Comparison of ENCODE assay signal across 8 cellular contexts in the genomic region with DNA sequence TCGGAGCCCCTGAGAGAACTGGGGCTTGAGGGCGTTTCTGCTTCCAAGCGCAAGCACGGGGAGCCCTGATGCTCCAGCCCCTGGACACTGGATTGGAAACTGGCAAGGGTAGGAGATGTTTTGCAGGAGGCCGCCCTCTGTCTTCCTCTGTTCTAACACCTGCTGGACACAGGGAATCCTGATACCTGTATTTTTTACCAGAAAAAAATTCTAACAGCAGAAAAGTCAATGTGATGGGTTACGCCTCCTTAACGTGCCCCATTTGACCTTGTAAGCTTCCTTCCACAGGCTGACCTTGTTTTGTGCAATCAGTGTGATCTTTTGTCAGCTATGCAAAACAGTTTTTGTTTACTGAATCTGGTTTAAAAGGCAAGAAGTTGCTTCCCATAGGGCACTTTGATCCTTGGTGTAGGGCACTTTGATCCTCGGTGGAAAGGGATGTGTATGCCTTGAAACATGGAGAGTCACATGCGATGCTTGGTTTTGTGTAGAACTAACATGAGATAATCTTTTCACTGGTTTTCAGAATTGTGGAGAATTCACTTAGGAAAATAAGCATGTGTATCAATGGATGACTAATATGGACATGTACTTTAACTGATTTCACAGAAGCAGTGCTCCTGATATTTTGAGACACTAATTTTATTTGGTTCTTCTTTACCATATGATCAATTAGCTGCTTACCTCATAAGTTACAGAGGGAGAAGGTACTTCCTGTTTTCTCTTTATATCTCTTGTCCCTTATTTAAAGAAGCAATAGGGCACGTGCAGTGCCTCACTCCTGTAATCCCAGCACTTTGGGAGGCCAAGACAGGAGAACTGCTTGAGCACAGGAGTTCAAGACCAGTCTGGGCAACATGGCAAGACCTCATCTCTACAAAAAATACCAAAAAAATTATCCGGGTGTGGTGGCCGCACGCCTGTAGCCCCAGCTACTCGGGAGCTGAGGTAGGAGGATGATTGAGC. TPM values are rescaled to one million over a fixed set of nuclear protein-coding genes. Genes with fewer than 3 reads are reported as not detected.
DNase-seq lines count a peak whose midpoint lies in the region; ATAC-seq and TF ChIP-seq lines count a peak whose summit lies in the region.

No MANE protein-coding gene starts in this region.

- H3K4me1 Mint-ChIP-seq in progenitor cell of endocrine pancreas (ENCODE audit: low read depth), result peaks cover 9% of the 10 kb centered on the region
- H3K4me1 Mint-ChIP-seq in activated T-cell treated with anti-CD3 and anti-CD28 coated beads, Interleukin-2, amount 50 U/mL, for 4 hours (ENCODE audit: low read depth), result peaks cover 8% of the 10 kb centered on the region

- DNase-seq in GM13977 (ENCODE audit: low spot score) (peak; percentile 23), RWPE2 (ENCODE audit: low spot score) (no peak), fibroblast of the aortic adventitia (ENCODE audit: low read depth) (no peak), progenitor cell of endocrine pancreas (ENCODE audit: low spot score, unreplicated experiment) (no peak), dedifferentiated amniotic fluid mesenchymal stem cell (ENCODE audit: extremely low spot score) (no peak)
- DNase-seq in activated T-cell treated with anti-CD3 and anti-CD28 coated beads, Interleukin-2, amount 50 U/mL, for 4 hours, result no peak

- H3K27me3 ChIP-seq in RWPE2 (ENCODE audit: insufficient read depth, poor library complexity, severe bottlenecking), result no peaks in the 10 kb centered on the region

- H3K4me3 ChIP-seq in RWPE2 (ENCODE audit: severe bottlenecking) (peak overlapping the region; percentile 34), fibroblast of the aortic adventitia (ENCODE audit: low read depth, low read length) (peak overlapping the region; percentile 68)

- H3K27me3 Mint-ChIP-seq in progenitor cell of endocrine pancreas, result no peaks in the 10 kb centered on the region
- H3K27me3 Mint-ChIP-seq in activated T-cell treated with anti-CD3 and anti-CD28 coated beads, Interleukin-2, amount 50 U/mL, for 4 hours (ENCODE audit: low read depth), result peaks cover 35% of the 10 kb centered on the region

- ATAC-seq in RWPE2 (ENCODE audit: low read depth) (peak; percentile 74), HG03378 (IDR thresholded peaks at IDR 0.05; ENCODE audit: unreplicated experiment) (no peak), GM21737 (IDR thresholded peaks at IDR 0.05; ENCODE audit: unreplicated experiment) (no peak)
- ATAC-seq in activated T-cell treated with anti-CD3 and anti-CD28 coated beads, Interleukin-2, amount 50 U/mL, for 4 hours, result no peak

- in situ Hi-C loops in GM13977 (cut with MboI; ENCODE audit: low pct_unique_long_range_greater_than_20kb, low sequenced_read_pairs, unreplicated experiment), result loop anchor here (5.0 to 25.0 kb wide), 2 partner anchors 169 to 441 kb away; no protein-coding TSS in a partner anchor

- no peak for TF ChIP-seq CTCF in GM13977 (IDR thresholded peaks at IDR 0.05; ENCODE audit: extremely low read depth, insufficient read depth, missing control alignments)
- no peak for TF ChIP-seq CTCF in RWPE2 (IDR thresholded peaks at IDR 0.05; ENCODE audit: poor library complexity, severe bottlenecking)
- no peak for TF ChIP-seq CTCF in fibroblast of the aortic adventitia (IDR thresholded peaks at IDR 0.05; ENCODE audit: insufficient read depth, low read length)
- TF ChIP-seq CTCF in progenitor cell of endocrine pancreas (IDR thresholded peaks at IDR 0.05; ENCODE audit: unreplicated experiment), result no peak

- no peak overlapping the region for H3K27ac ChIP-seq in RWPE2 (ENCODE audit: poor library complexity, severe bottlenecking)

- peaks cover 3% of the 10 kb centered on the region for H3K36me3 Mint-ChIP-seq in progenitor cell of endocrine pancreas (ENCODE audit: insufficient read depth)
- no peaks in the 10 kb centered on the region for H3K36me3 Mint-ChIP-seq in activated T-cell treated with anti-CD3 and anti-CD28 coated beads, Interleukin-2, amount 50 U/mL, for 4 hours (ENCODE audit: insufficient read depth)

- H3K4me1 ChIP-seq in RWPE2 (ENCODE audit: insufficient read depth, poor library complexity, severe bottlenecking), result no peaks in the 10 kb centered on the region

- H3K4me3 Mint-ChIP-seq in progenitor cell of endocrine pancreas (ENCODE audit: low read depth), result peak overlapping the region; percentile 63
- no peak overlapping the region for H3K4me3 Mint-ChIP-seq in activated T-cell treated with anti-CD3 and anti-CD28 coated beads, Interleukin-2, amount 50 U/mL, for 4 hours

- no peaks in the 10 kb centered on the region for H3K9me3 ChIP-seq in RWPE2 (ENCODE audit: severe bottlenecking)

- peaks cover 5% of the 10 kb centered on the region for H3K9me3 Mint-ChIP-seq in progenitor cell of endocrine pancreas (ENCODE audit: low read depth)
- no peaks in the 10 kb centered on the region for H3K9me3 Mint-ChIP-seq in activated T-cell treated with anti-CD3 and anti-CD28 coated beads, Interleukin-2, amount 50 U/mL, for 4 hours

- no peaks in the 10 kb centered on the region for H3K36me3 ChIP-seq in RWPE2 (ENCODE audit: low read depth)

- H3K27ac Mint-ChIP-seq in progenitor cell of endocrine pancreas, result no peak overlapping the region

RNA-seq across cellular contexts. Expression of a gene that starts 59.9 kb away (rescaled TPM):
- total RNA-seq in fibroblast of the aortic adventitia (ENCODE audit: low replicate concordance) (20.9 and 25.0 TPM in 2 replicates), progenitor cell of endocrine pancreas (68.1 and 68.4 TPM in 2 replicates)
- 10 to 100 TPM; 48.8 to 52.4 (median 49.0) TPM for total RNA-seq in activated T-cell treated with anti-CD3 and anti-CD28 coated beads, Interleukin-2, amount 50 U/mL, for 4 hours
